In the genomic region with DNA sequence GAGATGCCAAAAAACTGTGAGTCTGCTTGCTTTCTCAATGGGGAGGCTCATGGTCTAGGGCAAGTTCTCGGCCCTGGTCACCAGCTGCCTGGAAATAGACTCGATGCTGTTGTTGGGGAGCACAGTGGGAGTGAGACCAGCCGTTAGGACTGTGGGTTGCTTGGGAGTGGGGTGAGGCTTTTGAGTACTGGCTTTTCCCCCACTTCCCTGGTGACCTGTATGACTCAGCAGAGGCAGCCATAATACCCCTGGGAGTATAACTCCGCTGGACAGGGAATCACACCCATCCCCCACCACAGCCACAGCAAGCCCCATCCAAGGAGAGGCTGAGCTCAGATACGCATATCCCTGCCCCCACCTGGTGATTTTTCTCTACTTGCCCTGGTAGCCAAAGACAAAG, we compare ENCODE assay signal across 17 cellular contexts.
"Had no signal": no experiment of that assay in that cellular context is flagged by ENCODE, and none has a peak within 500 bp of the region (broad histone marks: within the 10 kb centered on the region; RNA-seq: fewer than 3 reads in every experiment).

No MANE protein-coding gene starts in this region.

- ATAC-seq: activated CD8-positive, alpha-beta memory T cell treated with anti-CD3 and anti-CD28 coated beads, Interleukin-2, amount 10 ng/mL, durations not matched to agents 7 days and 5 days; activated T-helper 17 cell treated with anti-CD3 and anti-CD28 coated beads, Interleukin-2, amount 50 U/mL, for 72 hours; gastroesophageal sphincter; heart left ventricle; left lung; stimulated activated naive B cell treated with anti-CD40 and anti-IgM and Interleukin-4, amounts not matched to agents 10 μg/mL and 1 μg/mL and 100 μg/mL, for 72 hours had no signal

- H3K27ac ChIP-seq: coronary artery, gastroesophageal sphincter, heart left ventricle, left lung, thoracic aorta had no signal

- H3K36me3 ChIP-seq: gastroesophageal sphincter, heart left ventricle, left lung, thoracic aorta had no signal

- H3K27me3 ChIP-seq: gastroesophageal sphincter, heart left ventricle, left lung had no signal

- H3K4me1 ChIP-seq: gastroesophageal sphincter, heart left ventricle, left lung had no signal

- H3K4me3 ChIP-seq: coronary artery, gastroesophageal sphincter, heart left ventricle, left lung, thoracic aorta had no signal

- FAIRE-seq: endometrium had no signal

- DNase-seq: activated CD4-positive, alpha-beta memory T cell treated with anti-CD3 and anti-CD28 coated beads, Interleukin-2, amount 10 ng/mL, durations not matched to agents 7 days and 5 days; activated CD4-positive, alpha-beta T cell treated with anti-CD3 and anti-CD28 coated beads for 48 hours; activated CD4-positive, CD25-positive, alpha-beta regulatory T cell; activated CD8-positive, alpha-beta memory T cell treated with anti-CD3 and anti-CD28 coated beads, Interleukin-2, amount 10 ng/mL, durations not matched to agents 7 days and 5 days; activated naive CD4-positive, alpha-beta T cell; activated naive CD8-positive, alpha-beta T cell treated with anti-CD3 and anti-CD28 coated beads for 36 hours; heart left ventricle; left lung; mammary epithelial cell; occipital lobe; posterior cingulate gyrus; stimulated activated naive B cell treated with anti-CD40 and anti-IgM and Interleukin-4, amounts not matched to agents 10 μg/mL and 1 μg/mL and 100 μg/mL, for 72 hours had no signal
